In the genomic region with DNA sequence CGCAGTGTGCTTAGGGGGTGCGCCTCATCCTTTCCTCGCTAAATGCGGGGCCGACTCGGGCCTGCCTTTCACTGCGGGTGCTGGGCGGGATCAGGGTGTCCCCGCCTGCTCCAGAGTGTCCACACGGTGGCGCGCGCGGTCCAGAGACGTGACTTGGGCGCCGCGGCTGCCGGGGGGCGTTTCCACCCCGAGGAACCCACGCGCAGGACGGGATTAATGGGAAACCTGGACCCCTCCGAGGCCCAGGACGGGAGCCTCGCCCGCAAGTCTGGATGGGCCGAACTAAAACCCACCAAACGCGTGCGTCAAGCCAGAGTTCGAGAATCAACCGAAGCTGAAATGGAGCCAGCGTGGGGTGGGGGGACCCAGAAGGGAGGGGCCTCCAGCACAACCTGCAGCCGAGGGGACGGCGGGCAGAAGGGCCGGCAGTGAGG, we compare ENCODE assay signal across 1 cellular context.
A peak's percentile ranks its signal among the peaks of the same experiment; 100 is the strongest.
TF ChIP-seq lines count a peak whose summit lies in the region.

No MANE protein-coding gene starts in this region.

TF ChIP-seq in K562, 482 proteins besides CTCF, POLR2A, EP300 and RAD21 (continued from another document and continues in another):
- TF ChIP-seq, protein P1, sequence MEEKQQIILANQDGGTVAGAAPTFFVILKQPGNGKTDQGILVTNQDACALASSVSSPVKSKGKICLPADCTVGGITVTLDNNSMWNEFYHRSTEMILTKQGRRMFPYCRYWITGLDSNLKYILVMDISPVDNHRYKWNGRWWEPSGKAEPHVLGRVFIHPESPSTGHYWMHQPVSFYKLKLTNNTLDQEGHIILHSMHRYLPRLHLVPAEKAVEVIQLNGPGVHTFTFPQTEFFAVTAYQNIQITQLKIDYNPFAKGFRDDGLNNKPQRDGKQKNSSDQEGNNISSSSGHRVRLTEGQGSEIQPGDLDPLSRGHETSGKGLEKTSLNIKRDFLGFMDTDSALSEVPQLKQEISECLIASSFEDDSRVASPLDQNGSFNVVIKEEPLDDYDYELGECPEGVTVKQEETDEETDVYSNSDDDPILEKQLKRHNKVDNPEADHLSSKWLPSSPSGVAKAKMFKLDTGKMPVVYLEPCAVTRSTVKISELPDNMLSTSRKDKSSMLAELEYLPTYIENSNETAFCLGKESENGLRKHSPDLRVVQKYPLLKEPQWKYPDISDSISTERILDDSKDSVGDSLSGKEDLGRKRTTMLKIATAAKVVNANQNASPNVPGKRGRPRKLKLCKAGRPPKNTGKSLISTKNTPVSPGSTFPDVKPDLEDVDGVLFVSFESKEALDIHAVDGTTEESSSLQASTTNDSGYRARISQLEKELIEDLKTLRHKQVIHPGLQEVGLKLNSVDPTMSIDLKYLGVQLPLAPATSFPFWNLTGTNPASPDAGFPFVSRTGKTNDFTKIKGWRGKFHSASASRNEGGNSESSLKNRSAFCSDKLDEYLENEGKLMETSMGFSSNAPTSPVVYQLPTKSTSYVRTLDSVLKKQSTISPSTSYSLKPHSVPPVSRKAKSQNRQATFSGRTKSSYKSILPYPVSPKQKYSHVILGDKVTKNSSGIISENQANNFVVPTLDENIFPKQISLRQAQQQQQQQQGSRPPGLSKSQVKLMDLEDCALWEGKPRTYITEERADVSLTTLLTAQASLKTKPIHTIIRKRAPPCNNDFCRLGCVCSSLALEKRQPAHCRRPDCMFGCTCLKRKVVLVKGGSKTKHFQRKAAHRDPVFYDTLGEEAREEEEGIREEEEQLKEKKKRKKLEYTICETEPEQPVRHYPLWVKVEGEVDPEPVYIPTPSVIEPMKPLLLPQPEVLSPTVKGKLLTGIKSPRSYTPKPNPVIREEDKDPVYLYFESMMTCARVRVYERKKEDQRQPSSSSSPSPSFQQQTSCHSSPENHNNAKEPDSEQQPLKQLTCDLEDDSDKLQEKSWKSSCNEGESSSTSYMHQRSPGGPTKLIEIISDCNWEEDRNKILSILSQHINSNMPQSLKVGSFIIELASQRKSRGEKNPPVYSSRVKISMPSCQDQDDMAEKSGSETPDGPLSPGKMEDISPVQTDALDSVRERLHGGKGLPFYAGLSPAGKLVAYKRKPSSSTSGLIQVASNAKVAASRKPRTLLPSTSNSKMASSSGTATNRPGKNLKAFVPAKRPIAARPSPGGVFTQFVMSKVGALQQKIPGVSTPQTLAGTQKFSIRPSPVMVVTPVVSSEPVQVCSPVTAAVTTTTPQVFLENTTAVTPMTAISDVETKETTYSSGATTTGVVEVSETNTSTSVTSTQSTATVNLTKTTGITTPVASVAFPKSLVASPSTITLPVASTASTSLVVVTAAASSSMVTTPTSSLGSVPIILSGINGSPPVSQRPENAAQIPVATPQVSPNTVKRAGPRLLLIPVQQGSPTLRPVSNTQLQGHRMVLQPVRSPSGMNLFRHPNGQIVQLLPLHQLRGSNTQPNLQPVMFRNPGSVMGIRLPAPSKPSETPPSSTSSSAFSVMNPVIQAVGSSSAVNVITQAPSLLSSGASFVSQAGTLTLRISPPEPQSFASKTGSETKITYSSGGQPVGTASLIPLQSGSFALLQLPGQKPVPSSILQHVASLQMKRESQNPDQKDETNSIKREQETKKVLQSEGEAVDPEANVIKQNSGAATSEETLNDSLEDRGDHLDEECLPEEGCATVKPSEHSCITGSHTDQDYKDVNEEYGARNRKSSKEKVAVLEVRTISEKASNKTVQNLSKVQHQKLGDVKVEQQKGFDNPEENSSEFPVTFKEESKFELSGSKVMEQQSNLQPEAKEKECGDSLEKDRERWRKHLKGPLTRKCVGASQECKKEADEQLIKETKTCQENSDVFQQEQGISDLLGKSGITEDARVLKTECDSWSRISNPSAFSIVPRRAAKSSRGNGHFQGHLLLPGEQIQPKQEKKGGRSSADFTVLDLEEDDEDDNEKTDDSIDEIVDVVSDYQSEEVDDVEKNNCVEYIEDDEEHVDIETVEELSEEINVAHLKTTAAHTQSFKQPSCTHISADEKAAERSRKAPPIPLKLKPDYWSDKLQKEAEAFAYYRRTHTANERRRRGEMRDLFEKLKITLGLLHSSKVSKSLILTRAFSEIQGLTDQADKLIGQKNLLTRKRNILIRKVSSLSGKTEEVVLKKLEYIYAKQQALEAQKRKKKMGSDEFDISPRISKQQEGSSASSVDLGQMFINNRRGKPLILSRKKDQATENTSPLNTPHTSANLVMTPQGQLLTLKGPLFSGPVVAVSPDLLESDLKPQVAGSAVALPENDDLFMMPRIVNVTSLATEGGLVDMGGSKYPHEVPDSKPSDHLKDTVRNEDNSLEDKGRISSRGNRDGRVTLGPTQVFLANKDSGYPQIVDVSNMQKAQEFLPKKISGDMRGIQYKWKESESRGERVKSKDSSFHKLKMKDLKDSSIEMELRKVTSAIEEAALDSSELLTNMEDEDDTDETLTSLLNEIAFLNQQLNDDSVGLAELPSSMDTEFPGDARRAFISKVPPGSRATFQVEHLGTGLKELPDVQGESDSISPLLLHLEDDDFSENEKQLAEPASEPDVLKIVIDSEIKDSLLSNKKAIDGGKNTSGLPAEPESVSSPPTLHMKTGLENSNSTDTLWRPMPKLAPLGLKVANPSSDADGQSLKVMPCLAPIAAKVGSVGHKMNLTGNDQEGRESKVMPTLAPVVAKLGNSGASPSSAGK (IDR thresholded peaks at IDR 0.05): no peak; the same call in 1 of the 2 replicates
- TF ChIP-seq HNRNPLL (IDR thresholded peaks at IDR 0.05; ENCODE audit: low read depth, low read length, poor library complexity, severe bottlenecking) (no peak), ZNF324 (CRISPR knock-in tag; IDR thresholded peaks at IDR 0.05) (no peak), CREBBP (IDR thresholded peaks at IDR 0.05; ENCODE audit: low read depth, low read length) (no peak), ZFP1 (CRISPR knock-in tag; IDR thresholded peaks at IDR 0.05) (no peak), XRCC5 (IDR thresholded peaks at IDR 0.05; ENCODE audit: low read depth, low read length) (0 out of 2 replicates have a peak, but pooled peaks have one; percentile 53), NFIC (IDR thresholded peaks at IDR 0.05) (no peak), U2AF2 (optimal IDR thresholded peaks at IDR 0.05; ENCODE audit: low read depth, low read length) (no peak), L3MBTL2 (IDR thresholded peaks at IDR 0.05) (no peak), SLC30A9 (CRISPR knock-in tag; IDR thresholded peaks at IDR 0.05) (no peak), TCF7 (IDR thresholded peaks at IDR 0.05; ENCODE audit: borderline replicate concordance) (no peak), TAF15 (IDR thresholded peaks at IDR 0.05; ENCODE audit: low read depth, low read length) (no peak), ZNF444 (CRISPR knock-in tag; IDR thresholded peaks at IDR 0.05) (no peak), PHF20 (IDR thresholded peaks at IDR 0.05; ENCODE audit: partially characterized antibody) (peak; percentile 25), MAFF (IDR thresholded peaks at IDR 0.05; ENCODE audit: low read length) (no peak), ZNF124 (CRISPR knock-in tag; IDR thresholded peaks at IDR 0.05) (no peak), NEUROD1 (IDR thresholded peaks at IDR 0.05; ENCODE audit: borderline replicate concordance, low read depth, low read length, partially characterized antibody) (no peak)
- TF ChIP-seq, protein P2, sequence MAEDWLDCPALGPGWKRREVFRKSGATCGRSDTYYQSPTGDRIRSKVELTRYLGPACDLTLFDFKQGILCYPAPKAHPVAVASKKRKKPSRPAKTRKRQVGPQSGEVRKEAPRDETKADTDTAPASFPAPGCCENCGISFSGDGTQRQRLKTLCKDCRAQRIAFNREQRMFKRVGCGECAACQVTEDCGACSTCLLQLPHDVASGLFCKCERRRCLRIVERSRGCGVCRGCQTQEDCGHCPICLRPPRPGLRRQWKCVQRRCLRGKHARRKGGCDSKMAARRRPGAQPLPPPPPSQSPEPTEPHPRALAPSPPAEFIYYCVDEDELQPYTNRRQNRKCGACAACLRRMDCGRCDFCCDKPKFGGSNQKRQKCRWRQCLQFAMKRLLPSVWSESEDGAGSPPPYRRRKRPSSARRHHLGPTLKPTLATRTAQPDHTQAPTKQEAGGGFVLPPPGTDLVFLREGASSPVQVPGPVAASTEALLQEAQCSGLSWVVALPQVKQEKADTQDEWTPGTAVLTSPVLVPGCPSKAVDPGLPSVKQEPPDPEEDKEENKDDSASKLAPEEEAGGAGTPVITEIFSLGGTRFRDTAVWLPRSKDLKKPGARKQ (CRISPR knock-in tag; IDR thresholded peaks at IDR 0.05): no peak
- TF ChIP-seq, protein P3, sequence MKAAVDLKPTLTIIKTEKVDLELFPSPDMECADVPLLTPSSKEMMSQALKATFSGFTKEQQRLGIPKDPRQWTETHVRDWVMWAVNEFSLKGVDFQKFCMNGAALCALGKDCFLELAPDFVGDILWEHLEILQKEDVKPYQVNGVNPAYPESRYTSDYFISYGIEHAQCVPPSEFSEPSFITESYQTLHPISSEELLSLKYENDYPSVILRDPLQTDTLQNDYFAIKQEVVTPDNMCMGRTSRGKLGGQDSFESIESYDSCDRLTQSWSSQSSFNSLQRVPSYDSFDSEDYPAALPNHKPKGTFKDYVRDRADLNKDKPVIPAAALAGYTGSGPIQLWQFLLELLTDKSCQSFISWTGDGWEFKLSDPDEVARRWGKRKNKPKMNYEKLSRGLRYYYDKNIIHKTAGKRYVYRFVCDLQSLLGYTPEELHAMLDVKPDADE (conservative IDR thresholded peaks at IDR 0.05; ENCODE audit: control insufficient read depth, low read depth, low read length): peak; percentile 48; the same call in 1 of the 2 replicates
- TF ChIP-seq, protein P4, sequence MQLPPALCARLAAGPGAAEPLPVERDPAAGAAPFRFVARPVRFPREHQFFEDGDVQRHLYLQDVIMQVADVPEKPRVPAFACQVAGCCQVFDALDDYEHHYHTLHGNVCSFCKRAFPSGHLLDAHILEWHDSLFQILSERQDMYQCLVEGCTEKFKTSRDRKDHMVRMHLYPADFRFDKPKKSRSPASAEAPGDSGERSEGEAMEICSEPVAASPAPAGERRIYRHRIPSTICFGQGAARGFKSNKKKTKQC (CRISPR knock-in tag; IDR thresholded peaks at IDR 0.05): no peak
- TF ChIP-seq, protein P5, sequence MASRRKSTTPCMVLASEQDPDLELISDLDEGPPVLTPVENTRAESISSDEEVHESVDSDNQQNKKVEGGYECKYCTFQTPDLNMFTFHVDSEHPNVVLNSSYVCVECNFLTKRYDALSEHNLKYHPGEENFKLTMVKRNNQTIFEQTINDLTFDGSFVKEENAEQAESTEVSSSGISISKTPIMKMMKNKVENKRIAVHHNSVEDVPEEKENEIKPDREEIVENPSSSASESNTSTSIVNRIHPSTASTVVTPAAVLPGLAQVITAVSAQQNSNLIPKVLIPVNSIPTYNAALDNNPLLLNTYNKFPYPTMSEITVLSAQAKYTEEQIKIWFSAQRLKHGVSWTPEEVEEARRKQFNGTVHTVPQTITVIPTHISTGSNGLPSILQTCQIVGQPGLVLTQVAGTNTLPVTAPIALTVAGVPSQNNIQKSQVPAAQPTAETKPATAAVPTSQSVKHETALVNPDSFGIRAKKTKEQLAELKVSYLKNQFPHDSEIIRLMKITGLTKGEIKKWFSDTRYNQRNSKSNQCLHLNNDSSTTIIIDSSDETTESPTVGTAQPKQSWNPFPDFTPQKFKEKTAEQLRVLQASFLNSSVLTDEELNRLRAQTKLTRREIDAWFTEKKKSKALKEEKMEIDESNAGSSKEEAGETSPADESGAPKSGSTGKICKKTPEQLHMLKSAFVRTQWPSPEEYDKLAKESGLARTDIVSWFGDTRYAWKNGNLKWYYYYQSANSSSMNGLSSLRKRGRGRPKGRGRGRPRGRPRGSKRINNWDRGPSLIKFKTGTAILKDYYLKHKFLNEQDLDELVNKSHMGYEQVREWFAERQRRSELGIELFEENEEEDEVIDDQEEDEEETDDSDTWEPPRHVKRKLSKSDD (conservative IDR thresholded peaks at IDR 0.05; ENCODE audit: low read length): no peak
- TF ChIP-seq, protein P6, sequence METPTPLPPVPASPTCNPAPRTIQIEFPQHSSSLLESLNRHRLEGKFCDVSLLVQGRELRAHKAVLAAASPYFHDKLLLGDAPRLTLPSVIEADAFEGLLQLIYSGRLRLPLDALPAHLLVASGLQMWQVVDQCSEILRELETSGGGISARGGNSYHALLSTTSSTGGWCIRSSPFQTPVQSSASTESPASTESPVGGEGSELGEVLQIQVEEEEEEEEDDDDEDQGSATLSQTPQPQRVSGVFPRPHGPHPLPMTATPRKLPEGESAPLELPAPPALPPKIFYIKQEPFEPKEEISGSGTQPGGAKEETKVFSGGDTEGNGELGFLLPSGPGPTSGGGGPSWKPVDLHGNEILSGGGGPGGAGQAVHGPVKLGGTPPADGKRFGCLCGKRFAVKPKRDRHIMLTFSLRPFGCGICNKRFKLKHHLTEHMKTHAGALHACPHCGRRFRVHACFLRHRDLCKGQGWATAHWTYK (CRISPR knock-in tag; IDR thresholded peaks at IDR 0.05): no peak
- TF ChIP-seq, protein P7, sequence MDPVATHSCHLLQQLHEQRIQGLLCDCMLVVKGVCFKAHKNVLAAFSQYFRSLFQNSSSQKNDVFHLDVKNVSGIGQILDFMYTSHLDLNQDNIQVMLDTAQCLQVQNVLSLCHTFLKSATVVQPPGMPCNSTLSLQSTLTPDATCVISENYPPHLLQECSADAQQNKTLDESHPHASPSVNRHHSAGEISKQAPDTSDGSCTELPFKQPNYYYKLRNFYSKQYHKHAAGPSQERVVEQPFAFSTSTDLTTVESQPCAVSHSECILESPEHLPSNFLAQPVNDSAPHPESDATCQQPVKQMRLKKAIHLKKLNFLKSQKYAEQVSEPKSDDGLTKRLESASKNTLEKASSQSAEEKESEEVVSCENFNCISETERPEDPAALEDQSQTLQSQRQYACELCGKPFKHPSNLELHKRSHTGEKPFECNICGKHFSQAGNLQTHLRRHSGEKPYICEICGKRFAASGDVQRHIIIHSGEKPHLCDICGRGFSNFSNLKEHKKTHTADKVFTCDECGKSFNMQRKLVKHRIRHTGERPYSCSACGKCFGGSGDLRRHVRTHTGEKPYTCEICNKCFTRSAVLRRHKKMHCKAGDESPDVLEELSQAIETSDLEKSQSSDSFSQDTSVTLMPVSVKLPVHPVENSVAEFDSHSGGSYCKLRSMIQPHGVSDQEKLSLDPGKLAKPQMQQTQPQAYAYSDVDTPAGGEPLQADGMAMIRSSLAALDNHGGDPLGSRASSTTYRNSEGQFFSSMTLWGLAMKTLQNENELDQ (CRISPR knock-in tag; IDR thresholded peaks at IDR 0.05; ENCODE audit: borderline replicate concordance): no peak
- TF ChIP-seq, protein P8, sequence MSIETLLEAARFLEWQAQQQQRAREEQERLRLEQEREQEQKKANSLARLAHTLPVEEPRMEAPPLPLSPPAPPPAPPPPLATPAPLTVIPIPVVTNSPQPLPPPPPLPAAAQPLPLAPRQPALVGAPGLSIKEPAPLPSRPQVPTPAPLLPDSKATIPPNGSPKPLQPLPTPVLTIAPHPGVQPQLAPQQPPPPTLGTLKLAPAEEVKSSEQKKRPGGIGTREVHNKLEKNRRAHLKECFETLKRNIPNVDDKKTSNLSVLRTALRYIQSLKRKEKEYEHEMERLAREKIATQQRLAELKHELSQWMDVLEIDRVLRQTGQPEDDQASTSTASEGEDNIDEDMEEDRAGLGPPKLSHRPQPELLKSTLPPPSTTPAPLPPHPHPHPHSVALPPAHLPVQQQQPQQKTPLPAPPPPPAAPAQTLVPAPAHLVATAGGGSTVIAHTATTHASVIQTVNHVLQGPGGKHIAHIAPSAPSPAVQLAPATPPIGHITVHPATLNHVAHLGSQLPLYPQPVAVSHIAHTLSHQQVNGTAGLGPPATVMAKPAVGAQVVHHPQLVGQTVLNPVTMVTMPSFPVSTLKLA (conservative IDR thresholded peaks at IDR 0.05): peak; percentile 39 to 73; a peak in 3 of 4 replicates
- TF ChIP-seq, protein P9, sequence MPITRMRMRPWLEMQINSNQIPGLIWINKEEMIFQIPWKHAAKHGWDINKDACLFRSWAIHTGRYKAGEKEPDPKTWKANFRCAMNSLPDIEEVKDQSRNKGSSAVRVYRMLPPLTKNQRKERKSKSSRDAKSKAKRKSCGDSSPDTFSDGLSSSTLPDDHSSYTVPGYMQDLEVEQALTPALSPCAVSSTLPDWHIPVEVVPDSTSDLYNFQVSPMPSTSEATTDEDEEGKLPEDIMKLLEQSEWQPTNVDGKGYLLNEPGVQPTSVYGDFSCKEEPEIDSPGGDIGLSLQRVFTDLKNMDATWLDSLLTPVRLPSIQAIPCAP (CRISPR knock-in tag; IDR thresholded peaks at IDR 0.05; ENCODE audit: borderline replicate concordance): no peak
